Comparison of ENCODE assay signal across 24 cellular contexts in genomic region chr10:102407641-102407943, GRCh38. TPM values are rescaled to one million over a fixed set of nuclear protein-coding genes. Genes with fewer than 3 reads are reported as not detected.
DNase-seq lines count a peak whose midpoint lies in the region; ATAC-seq, FAIRE-seq and TF ChIP-seq lines count a peak whose summit lies in the region.
"Had no signal": no experiment of that assay in that cellular context is flagged by ENCODE, and none has a peak within 500 bp of the region (broad histone marks: within the 10 kb centered on the region; RNA-seq: fewer than 3 reads in every experiment).

No MANE protein-coding gene starts in this region.

- intact Hi-C loops in CD8-positive, alpha-beta T cell (cut with DNase I, micrococcal nuclease): no loop called here
- intact Hi-C loops in dorsolateral prefrontal cortex (cut with DNase I): no loop called here

- H3K4me3 Mint-ChIP-seq in CD8-positive, alpha-beta T cell: peak overlapping the region; percentile 43

- peak overlapping the region; percentile 64 for H2AK5ac ChIP-seq in neuronal stem cell (ENCODE audit: low read depth, low read length)

- peak overlapping the region; percentile 14 for H3K18ac ChIP-seq in neuronal stem cell (ENCODE audit: low read length)

- H4K8ac ChIP-seq in neuronal stem cell (ENCODE audit: low read depth, low read length): no peak overlapping the region

- peaks cover 30% of the 10 kb centered on the region for H3K4me1 Mint-ChIP-seq in CD8-positive, alpha-beta T cell (ENCODE audit: low read depth)

- H3K27ac ChIP-seq in CD8-positive, alpha-beta T cell (ENCODE audit: low read depth, low read length): no peak overlapping the region
- H3K27ac ChIP-seq in dorsolateral prefrontal cortex (peak overlapping the region in 6 of 59 donors; percentile 13 to 74 (median 38)), neuronal stem cell (replicated peaks; ENCODE audit: low read length) (no peak overlapping the region)
- H3K27ac ChIP-seq: body of pancreas, psoas muscle, spleen, thoracic aorta had no signal

- no peak overlapping the region for H2BK12ac ChIP-seq in neuronal stem cell (ENCODE audit: low read length)

- H4K91ac ChIP-seq in neuronal stem cell (ENCODE audit: low read depth, low read length, poor library complexity): no peak overlapping the region

- H3K4ac ChIP-seq in neuronal stem cell (ENCODE audit: low read length): no peak overlapping the region

- no peak overlapping the region for H2AFZ ChIP-seq in neuronal stem cell (ENCODE audit: low read length)

- peak overlapping the region; percentile 56 for H3K27ac Mint-ChIP-seq in CD8-positive, alpha-beta T cell
- H3K27ac Mint-ChIP-seq: activated CD4-positive, alpha-beta T cell treated with anti-CD3 and anti-CD28 coated beads, Interleukin-2, amount 10 ng/mL, durations not matched to agents 7 days and 5 days; activated naive CD8-positive, alpha-beta T cell treated with anti-CD3 and anti-CD28 coated beads, Interleukin-2, amount 10 ng/mL, durations not matched to agents 7 days and 5 days had no signal

- ATAC-seq in CD8-positive, alpha-beta T cell: no peak
- ATAC-seq: body of pancreas, psoas muscle had no signal

- no CpG with 5 or more reads among the region's 6 CpGs for WGBS in neuronal stem cell (ENCODE audit: extremely low coverage in 2 of 2, insufficient read length in 2 of 2, insufficient replicate concordance in 1 of 2), 2 donors

- CTCF ChIA-PET in CD8-positive, alpha-beta T cell (lab: Charles Lee): interaction anchor here (1.1 to 2.1 kb wide), 5 partner anchors 8 to 25 kb away, joined by 4 to 5 read pairs (median 5); partner anchors contain the start of gene CUEDC2

- peak overlapping the region; percentile 90 for H3K23ac ChIP-seq in neuronal stem cell (ENCODE audit: low read depth, low read length, poor library complexity)

- no peaks in the 10 kb centered on the region for H3K79me1 ChIP-seq in neuronal stem cell (ENCODE audit: low read depth, low read length)

- no peak overlapping the region for H3K9ac ChIP-seq in neuronal stem cell (ENCODE audit: low read depth, low read length, poor library complexity)

- POLR2A ChIA-PET in CD8-positive, alpha-beta T cell (lab: Charles Lee): interaction anchor here (0.5 to 2.3 kb wide), 4 partner anchors 12 to 43 kb away, joined by 3 to 7 read pairs (median 4); partner anchors contain the start of gene NFKB2

- no peaks in the 10 kb centered on the region for H3K36me3 ChIP-seq in CD8-positive, alpha-beta T cell (ENCODE audit: insufficient read depth, low read length)
- H3K36me3 ChIP-seq in neuronal stem cell (replicated peaks in 1 of 2; ENCODE audit: control insufficient read depth in 2 of 2, insufficient read depth in 2 of 2, low read length in 2 of 2): peaks cover 0 to 29% of the 10 kb centered on the region in 2 donors
- H3K36me3 ChIP-seq: thoracic aorta had no signal

- in situ Hi-C loops in GM13976 (cut with MboI; ENCODE audit: low sequenced_read_pairs, unreplicated experiment): no loop called here

- H3K4me3 ChIP-seq in CD8-positive, alpha-beta T cell (ENCODE audit: low read depth, low read length): no peak overlapping the region
- H3K4me3 ChIP-seq in dorsolateral prefrontal cortex: peak overlapping the region in 51 of 59 donors; percentile 34 to 71 (median 58)
- no peak overlapping the region for H3K4me3 ChIP-seq in neuronal stem cell (ENCODE audit: low read length in 2 of 2)
- H3K4me3 ChIP-seq: body of pancreas, lung, psoas muscle, thoracic aorta had no signal

- peaks cover 17% of the 10 kb centered on the region for H3K27me3 Mint-ChIP-seq in CD8-positive, alpha-beta T cell (ENCODE audit: low read depth)

- no peaks in the 10 kb centered on the region for H3K36me3 Mint-ChIP-seq in CD8-positive, alpha-beta T cell
- H3K36me3 Mint-ChIP-seq: activated naive CD8-positive, alpha-beta T cell treated with anti-CD3 and anti-CD28 coated beads, Interleukin-2, amount 10 ng/mL, durations not matched to agents 7 days and 5 days had no signal

- H3K4me1 ChIP-seq in CD8-positive, alpha-beta T cell (ENCODE audit: insufficient read depth, low read length): peaks cover 29% of the 10 kb centered on the region
- peaks cover 28 to 42% of the 10 kb centered on the region in 2 donors for H3K4me1 ChIP-seq in neuronal stem cell (ENCODE audit: control insufficient read depth in 2 of 2, insufficient read depth in 1 of 2, low read depth in 1 of 2, low read length in 2 of 2)

- no peak for TF ChIP-seq CTCF in CD8-positive, alpha-beta T cell (IDR thresholded peaks at IDR 0.05)
- no peak for TF ChIP-seq CTCF in GM20000 (IDR thresholded peaks at IDR 0.05; ENCODE audit: extremely low read depth, missing control alignments)
- TF ChIP-seq CTCF in dorsolateral prefrontal cortex (IDR thresholded peaks at IDR 0.05 in 54 of 56, conservative IDR thresholded peaks at IDR 0.05 in 2 of 56; ENCODE audit: low read depth in 1 of 56, partially characterized antibody in 56 of 56): no peak
- no peak for TF ChIP-seq CTCF in GM13976 (IDR thresholded peaks at IDR 0.05; ENCODE audit: borderline replicate concordance, control extremely low read depth, extremely low read depth, insufficient read depth, missing control alignments)

- no peak overlapping the region for H3K14ac ChIP-seq in neuronal stem cell (ENCODE audit: low read length)

- no peak overlapping the region for H2BK5ac ChIP-seq in neuronal stem cell (ENCODE audit: low read length)

- FAIRE-seq in RCC 7860 (lab: Jason Lieb, UNC): no peak
- FAIRE-seq: kidney had no signal

- peak overlapping the region; percentile 69 for H2BK15ac ChIP-seq in neuronal stem cell (ENCODE audit: low read length)

- no peak overlapping the region for H3K4me2 ChIP-seq in neuronal stem cell (ENCODE audit: insufficient read depth, low read length, poor library complexity, severe bottlenecking)

- no peaks in the 10 kb centered on the region for H3K9me3 Mint-ChIP-seq in CD8-positive, alpha-beta T cell
- H3K9me3 Mint-ChIP-seq: activated CD4-positive, alpha-beta T cell treated with anti-CD3 and anti-CD28 coated beads, Interleukin-2, amount 10 ng/mL, durations not matched to agents 7 days and 5 days; activated naive CD8-positive, alpha-beta T cell treated with anti-CD3 and anti-CD28 coated beads, Interleukin-2, amount 10 ng/mL, durations not matched to agents 7 days and 5 days had no signal

- DNase-seq in CD8-positive, alpha-beta T cell: no peak
- peak; percentile 19 for DNase-seq in GM20000 (ENCODE audit: low spot score)
- no peak for DNase-seq in dorsolateral prefrontal cortex
- DNase-seq in neuronal stem cell (ENCODE audit: low spot score): no peak
- DNase-seq in cerebellar cortex (ENCODE audit: low spot score): no peak
- no peak for DNase-seq in GM13976 (ENCODE audit: low spot score)
- DNase-seq in RCC 7860 (ENCODE audit: low spot score): no peak
- DNase-seq: activated CD4-positive, alpha-beta T cell treated with anti-CD3 and anti-CD28 coated beads, Interleukin-2, amount 10 ng/mL, durations not matched to agents 7 days and 5 days; activated naive CD8-positive, alpha-beta T cell treated with anti-CD3 and anti-CD28 coated beads, Interleukin-2, amount 10 ng/mL, durations not matched to agents 7 days and 5 days; body of pancreas; DND-41; GOT3; kidney; naive B cell; NCI-H1092 treated with DMSO at 0.1 percent for 48 hours; NCI-H2081 treated with DMSO at 0.1 percent for 48 hours; NCI-H510A treated with DMSO at 0.1 percent for 48 hours; psoas muscle; RPMI8226; spleen; stimulated activated CD4-positive, alpha-beta T cell treated with anti-CD3 and anti-CD28 coated beads, Interleukin-4, amount 100 ng/mL, for 4 hours had no signal

- no peak overlapping the region for H2BK120ac ChIP-seq in neuronal stem cell (ENCODE audit: low read depth, low read length)

- no peaks in the 10 kb centered on the region for H3K9me3 ChIP-seq in CD8-positive, alpha-beta T cell (ENCODE audit: low read length)
- H3K9me3 ChIP-seq in neuronal stem cell (replicated peaks in 1 of 2; ENCODE audit: control insufficient read depth in 2 of 2, insufficient read depth in 1 of 2, low read depth in 1 of 2, low read length in 2 of 2): peaks cover 0 to 9% of the 10 kb centered on the region in 2 donors
- H3K9me3 ChIP-seq: body of pancreas, psoas muscle, spleen, thoracic aorta had no signal

- H3K27me3 ChIP-seq in CD8-positive, alpha-beta T cell (ENCODE audit: insufficient read depth, low read length): no peaks in the 10 kb centered on the region
- peaks cover 0 to 42% (median 10%) of the 10 kb centered on the region in 45 donors for H3K27me3 ChIP-seq in dorsolateral prefrontal cortex
- H3K27me3 ChIP-seq in neuronal stem cell (ENCODE audit: control insufficient read depth in 3 of 3, insufficient read depth in 3 of 3, low read depth in 1 of 3, low read length in 3 of 3): peaks cover 0 to 49% (median 22%) of the 10 kb centered on the region in 3 experiments

RNA-seq across cellular contexts. Expression of gene PSD, which starts 11.0 kb away (rescaled TPM):
- total RNA-seq in CD8-positive, alpha-beta T cell: 10 to 100 TPM; 16.7 to 18.2 TPM
- total RNA-seq in dorsolateral prefrontal cortex: 100 to 1,000 TPM in 119 of 120 experiments, 10 to 100 TPM in 1; 92.5 to 483 (median 306) TPM
- polyA plus RNA-seq in neuronal stem cell (2013, experiment 1 of 2): 2.4 TPM
- polyA plus RNA-seq in neuronal stem cell (2013, experiment 2 of 2): 1.9 TPM

RNA-seq across cellular contexts. Expression of gene NFKB2, which starts 12.1 kb away (rescaled TPM):
- total RNA-seq in CD8-positive, alpha-beta T cell: 100 to 1,000 TPM; 369 to 398 TPM
- 10 to 100 TPM in 45 of 120 experiments, 1 to 10 TPM in 75; 3.3 to 26.3 (median 8.5) TPM for total RNA-seq in dorsolateral prefrontal cortex
- polyA plus RNA-seq in neuronal stem cell (2013, experiment 1 of 2): 7.6 TPM
- 8.2 TPM for polyA plus RNA-seq in neuronal stem cell (2013, experiment 2 of 2)

RNA-seq across cellular contexts. Expression of gene FBXL15, which starts 13.0 kb away (rescaled TPM):
- total RNA-seq in CD8-positive, alpha-beta T cell: 1 to 10 TPM; 7.0 to 7.9 TPM
- 10 to 100 TPM; 13.9 to 50.1 (median 32.5) TPM for total RNA-seq in dorsolateral prefrontal cortex
- polyA plus RNA-seq in neuronal stem cell (2013, experiment 1 of 2): 4.7 TPM
- polyA plus RNA-seq in neuronal stem cell (2013, experiment 2 of 2): 4.8 TPM

RNA-seq across cellular contexts. Expression of gene CUEDC2, which starts 24.8 kb away (rescaled TPM):
- total RNA-seq in CD8-positive, alpha-beta T cell: 10 to 100 TPM; 24.2 to 27.0 TPM
- total RNA-seq in dorsolateral prefrontal cortex: 100 to 1,000 TPM in 6 of 120 experiments, 10 to 100 TPM in 114; 53.3 to 107 (median 81.5) TPM
- polyA plus RNA-seq in neuronal stem cell (2013, experiment 1 of 2): 114 TPM
- 113 TPM for polyA plus RNA-seq in neuronal stem cell (2013, experiment 2 of 2)

RNA-seq across cellular contexts. Expression of gene C10orf95, which starts 43.8 kb away (rescaled TPM):
- total RNA-seq in CD8-positive, alpha-beta T cell: under 1 TPM; 0.31 to 0.35 TPM
- 1 to 10 TPM in 4 of 120 experiments, under 1 TPM in 54, not detected in 62; 0.26 to 1.3 (median 0.45) TPM for total RNA-seq in dorsolateral prefrontal cortex
- 0.10 TPM for polyA plus RNA-seq in neuronal stem cell (2013, experiment 1 of 2)
- polyA plus RNA-seq in neuronal stem cell (2013, experiment 2 of 2): 0.18 TPM
- total RNA-seq: fibroblast of villous mesenchyme, psoas muscle, thoracic aorta had no signal

Comparison
In these comparisons a context has a peak if more than half of its experiments do, and no peak if none do; other contexts are left out.
1. H3K4me3 ChIP-seq: peak in dorsolateral prefrontal cortex (51 of 59); none in CD8-positive, alpha-beta T cell (single experiment) and neuronal stem cell (0 of 2).
2. RNA of gene PSD, which starts 11.0 kb away (total RNA-seq): 92.5 to 483 TPM in dorsolateral prefrontal cortex; 16.7 to 18.2 TPM in CD8-positive, alpha-beta T cell; every median in the first group is over 4 times any median in the second.
3. RNA of gene NFKB2, which starts 12.1 kb away (total RNA-seq): 369 to 398 TPM in CD8-positive, alpha-beta T cell; 3.3 to 26.3 TPM in dorsolateral prefrontal cortex; every median in the first group is over 10 times any median in the second.